Comparison of ENCODE assay signal across 2 cellular contexts in the genomic region with DNA sequence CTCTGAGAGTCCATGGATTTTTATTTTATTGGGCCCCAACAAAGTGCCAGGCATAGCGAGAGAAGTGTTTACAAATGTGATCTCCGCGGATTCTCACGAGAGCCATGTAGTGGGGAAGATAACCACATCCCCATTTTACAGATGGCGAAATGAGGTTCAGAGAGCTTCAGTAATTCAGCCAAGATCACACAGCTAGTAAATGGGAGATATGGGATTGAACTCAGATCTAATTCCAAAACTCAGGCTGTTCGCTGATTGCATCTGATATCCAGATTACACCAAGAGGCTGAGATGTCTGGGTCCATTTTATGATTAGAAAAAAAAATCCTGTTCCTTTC.
A peak's percentile ranks its signal among the peaks of the same experiment; 100 is the strongest.
TF ChIP-seq lines count a peak whose summit lies in the region.

No MANE protein-coding gene starts in this region.

TF ChIP-seq in IMR-90, 13 proteins besides CTCF, POLR2A, EP300 and RAD21:
- TF ChIP-seq NFE2L2 (IDR thresholded peaks at IDR 0.05; ENCODE audit: low read depth, low read length) (no peak), RCOR1 (IDR thresholded peaks at IDR 0.05; ENCODE audit: insufficient replicate concordance, low read length) (peak; percentile 61), CHD1 (IDR thresholded peaks at IDR 0.05; ENCODE audit: low read depth, low read length) (no peak)

TF ChIP-seq in K562, 482 proteins besides CTCF, POLR2A, EP300 and RAD21:
- TF ChIP-seq TSHZ1 (CRISPR knock-in tag; IDR thresholded peaks at IDR 0.05), result no peak
- TF ChIP-seq CHD2 (IDR thresholded peaks at IDR 0.05; ENCODE audit: low read depth, low read length), result peak; percentile 60; the same call in 1 of the 2 replicates
- TF ChIP-seq ZNF696 (CRISPR knock-in tag; conservative IDR thresholded peaks at IDR 0.05), result no peak
- TF ChIP-seq MTA2 (IDR thresholded peaks at IDR 0.05; ENCODE audit: low read depth), result no peak
- no peak for TF ChIP-seq TAF1 (IDR thresholded peaks at IDR 0.05; ENCODE audit: control insufficient read depth, extremely low read depth, insufficient read depth, low read length, severe bottlenecking)
- no peak for TF ChIP-seq ZNF311 (CRISPR knock-in tag; IDR thresholded peaks at IDR 0.05)
- TF ChIP-seq MEF2A (IDR thresholded peaks at IDR 0.05; ENCODE audit: control insufficient read depth, low read depth, low read length), result no peak
- no peak for TF ChIP-seq MECOM (CRISPR knock-in tag; IDR thresholded peaks at IDR 0.05)
- TF ChIP-seq SNAPC5 (CRISPR knock-in tag; IDR thresholded peaks at IDR 0.05), result no peak
- 0 out of 2 replicates have a peak, but pooled peaks have one; percentile 29 for TF ChIP-seq SMARCA5 (IDR thresholded peaks at IDR 0.05)
- TF ChIP-seq RBM25 (IDR thresholded peaks at IDR 0.05; ENCODE audit: low read depth, low read length, severe bottlenecking), result peak; percentile 85
- TF ChIP-seq BCOR (IDR thresholded peaks at IDR 0.05), result peak; percentile 57; the same call in 1 of the 2 replicates
- TF ChIP-seq, protein P1, sequence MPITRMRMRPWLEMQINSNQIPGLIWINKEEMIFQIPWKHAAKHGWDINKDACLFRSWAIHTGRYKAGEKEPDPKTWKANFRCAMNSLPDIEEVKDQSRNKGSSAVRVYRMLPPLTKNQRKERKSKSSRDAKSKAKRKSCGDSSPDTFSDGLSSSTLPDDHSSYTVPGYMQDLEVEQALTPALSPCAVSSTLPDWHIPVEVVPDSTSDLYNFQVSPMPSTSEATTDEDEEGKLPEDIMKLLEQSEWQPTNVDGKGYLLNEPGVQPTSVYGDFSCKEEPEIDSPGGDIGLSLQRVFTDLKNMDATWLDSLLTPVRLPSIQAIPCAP (CRISPR knock-in tag; IDR thresholded peaks at IDR 0.05; ENCODE audit: borderline replicate concordance), result no peak
- TF ChIP-seq STAT5B (CRISPR knock-in tag; IDR thresholded peaks at IDR 0.05), result no peak
- TF ChIP-seq, protein P2, sequence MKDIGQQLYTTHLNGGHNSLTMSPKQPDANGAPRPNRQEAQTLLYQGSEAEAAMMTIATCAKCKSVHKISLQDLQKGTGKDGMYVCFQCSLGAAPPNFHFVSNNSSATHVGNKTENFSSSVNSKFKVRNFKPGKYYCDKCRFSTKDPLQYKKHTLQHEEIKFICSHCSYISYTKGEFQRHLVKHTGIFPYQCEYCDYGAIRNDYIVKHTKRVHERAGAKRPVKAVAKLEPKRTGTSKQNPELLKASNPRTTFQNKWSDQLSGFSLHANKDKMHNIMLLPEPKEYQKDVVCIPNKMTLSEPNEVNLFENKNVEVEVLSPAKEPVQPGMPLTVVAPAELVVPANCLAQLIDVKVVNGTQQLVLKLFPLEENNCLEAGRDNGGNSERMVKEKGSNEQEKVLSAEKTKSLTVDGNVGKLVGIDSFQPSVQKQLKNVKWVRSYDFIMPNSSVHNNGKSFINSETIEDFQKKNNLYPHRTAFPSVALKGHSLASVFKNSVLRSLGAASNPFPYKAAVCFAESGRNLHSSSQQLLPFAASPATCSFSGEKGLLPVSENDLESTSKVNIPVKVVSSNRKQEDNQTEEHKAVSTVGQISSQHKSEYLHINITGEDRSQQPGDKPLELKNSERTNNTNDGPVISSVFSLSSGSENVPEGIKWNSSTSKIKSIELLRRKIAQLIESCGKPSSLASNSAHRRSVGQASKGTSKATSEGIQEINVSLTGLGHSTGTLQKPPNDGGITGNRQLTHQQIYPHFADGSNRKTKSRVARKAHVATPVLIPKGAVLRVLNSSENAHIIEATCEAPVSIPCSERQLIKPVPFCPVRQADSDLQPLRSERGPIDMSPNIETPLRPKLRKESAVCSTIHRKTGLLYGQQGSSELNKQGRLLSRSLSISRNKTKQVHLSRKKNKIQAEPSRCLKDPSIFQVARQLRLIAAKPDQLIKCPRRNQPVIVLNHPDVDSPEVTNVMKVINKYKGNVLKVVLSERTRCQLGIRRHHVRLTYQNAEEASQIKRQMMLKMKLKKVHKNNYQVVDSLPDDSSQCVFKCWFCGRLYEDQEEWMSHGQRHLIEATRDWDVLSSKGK (CRISPR knock-in tag; IDR thresholded peaks at IDR 0.05), result no peak
- no peak for TF ChIP-seq JUNB (CRISPR knock-in tag; conservative IDR thresholded peaks at IDR 0.05)
- TF ChIP-seq MTA1 (IDR thresholded peaks at IDR 0.05; ENCODE audit: borderline replicate concordance), result no peak
- TF ChIP-seq SPI1 (IDR thresholded peaks at IDR 0.05; ENCODE audit: borderline replicate concordance, low read depth, low read length), result no peak
- TF ChIP-seq KDM1A (IDR thresholded peaks at IDR 0.05), result 0 out of 4 replicates have a peak, but pooled peaks of 1 of the 2 experiments have one; percentile 18
- no peak for TF ChIP-seq ZNF12 (CRISPR knock-in tag; IDR thresholded peaks at IDR 0.05)
- TF ChIP-seq SMAD2 (IDR thresholded peaks at IDR 0.05; ENCODE audit: low read depth, low read length), result no peak
- TF ChIP-seq, protein P3, sequence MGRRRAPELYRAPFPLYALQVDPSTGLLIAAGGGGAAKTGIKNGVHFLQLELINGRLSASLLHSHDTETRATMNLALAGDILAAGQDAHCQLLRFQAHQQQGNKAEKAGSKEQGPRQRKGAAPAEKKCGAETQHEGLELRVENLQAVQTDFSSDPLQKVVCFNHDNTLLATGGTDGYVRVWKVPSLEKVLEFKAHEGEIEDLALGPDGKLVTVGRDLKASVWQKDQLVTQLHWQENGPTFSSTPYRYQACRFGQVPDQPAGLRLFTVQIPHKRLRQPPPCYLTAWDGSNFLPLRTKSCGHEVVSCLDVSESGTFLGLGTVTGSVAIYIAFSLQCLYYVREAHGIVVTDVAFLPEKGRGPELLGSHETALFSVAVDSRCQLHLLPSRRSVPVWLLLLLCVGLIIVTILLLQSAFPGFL (CRISPR knock-in tag; IDR thresholded peaks at IDR 0.05), result no peak
- TF ChIP-seq RHOXF2B (CRISPR knock-in tag; conservative IDR thresholded peaks at IDR 0.05), result no peak
- no peak for TF ChIP-seq TSC22D4 (tag; IDR thresholded peaks at IDR 0.05)
- peak; percentile 56 for TF ChIP-seq ZFP36 (IDR thresholded peaks at IDR 0.05; ENCODE audit: low read depth, low read length, partially characterized antibody)
